In genomic region chr18:70371085-70371735, GRCh38 we compare ENCODE assay signal across 17 cellular contexts.
"Had no signal": no experiment of that assay in that cellular context is flagged by ENCODE, and none has a peak within 500 bp of the region (broad histone marks: within the 10 kb centered on the region; RNA-seq: fewer than 3 reads in every experiment).

No MANE protein-coding gene starts in this region.

- H3K27me3 ChIP-seq: brain microvascular endothelial cell, heart left ventricle, stomach had no signal

- FAIRE-seq: endometrium had no signal

- H3K4me3 Mint-ChIP-seq: activated CD8-positive, alpha-beta memory T cell treated with anti-CD3 and anti-CD28 coated beads, Interleukin-2, amount 10 ng/mL, durations not matched to agents 7 days and 5 days; activated T-cell treated with anti-CD3 and anti-CD28 coated beads, Interleukin-2, amount 50 U/mL, for 24 hours; nephron; T-helper 2 cell treated with Interferon-gamma antibody and Interleukin-4, amounts not matched to agents 5 μg/mL and 100 μg/mL, for 36 hours had no signal

- ATAC-seq: activated CD8-positive, alpha-beta memory T cell treated with anti-CD3 and anti-CD28 coated beads, Interleukin-2, amount 10 ng/mL, durations not matched to agents 7 days and 5 days; heart left ventricle had no signal

- H3K27ac Mint-ChIP-seq: activated CD8-positive, alpha-beta memory T cell treated with anti-CD3 and anti-CD28 coated beads, Interleukin-2, amount 10 ng/mL, durations not matched to agents 7 days and 5 days; activated naive CD4-positive, alpha-beta T cell treated with anti-CD3 and anti-CD28 coated beads, Interleukin-2, amount 50 U/mL, for 72 hours; activated T-cell treated with anti-CD3 and anti-CD28 coated beads, Interleukin-2, amount 50 U/mL, for 24 hours; nephron; T-helper 2 cell treated with Interferon-gamma antibody and Interleukin-4, amounts not matched to agents 5 μg/mL and 100 μg/mL, for 36 hours had no signal

- H3K27me3 Mint-ChIP-seq: activated CD8-positive, alpha-beta memory T cell treated with anti-CD3 and anti-CD28 coated beads, Interleukin-2, amount 10 ng/mL, durations not matched to agents 7 days and 5 days had no signal

- H3K9me3 ChIP-seq: heart left ventricle, left ventricle myocardium inferior, stomach, thoracic aorta had no signal

- H3K4me1 ChIP-seq: heart left ventricle, left ventricle myocardium inferior had no signal

- H3K4me3 ChIP-seq: heart left ventricle, left ventricle myocardium inferior, stomach, thoracic aorta had no signal

- H3K9me3 Mint-ChIP-seq: activated T-cell treated with anti-CD3 and anti-CD28 coated beads, Interleukin-2, amount 50 U/mL, for 24 hours; nephron; T-helper 2 cell treated with Interferon-gamma antibody and Interleukin-4, amounts not matched to agents 5 μg/mL and 100 μg/mL, for 36 hours had no signal

- H3K36me3 Mint-ChIP-seq: activated CD8-positive, alpha-beta memory T cell treated with anti-CD3 and anti-CD28 coated beads, Interleukin-2, amount 10 ng/mL, durations not matched to agents 7 days and 5 days; activated naive CD4-positive, alpha-beta T cell treated with anti-CD3 and anti-CD28 coated beads, Interleukin-2, amount 50 U/mL, for 72 hours had no signal

- H3K36me3 ChIP-seq: brain microvascular endothelial cell, heart left ventricle, left ventricle myocardium inferior, stomach, thoracic aorta had no signal

- H3K27ac ChIP-seq: brain microvascular endothelial cell, heart left ventricle, left ventricle myocardium inferior, stomach, thoracic aorta had no signal

- H3K4me1 Mint-ChIP-seq: activated CD8-positive, alpha-beta memory T cell treated with anti-CD3 and anti-CD28 coated beads, Interleukin-2, amount 10 ng/mL, durations not matched to agents 7 days and 5 days had no signal

- DNase-seq: activated CD4-positive, alpha-beta T cell treated with anti-CD3 and anti-CD28 coated beads, Interleukin-2, amount 50 U/mL, for 48 hours; activated CD4-positive, CD25-positive, alpha-beta regulatory T cell treated with anti-CD3 and anti-CD28 coated beads, Interleukin-2, amount 50 U/mL, for 72 hours; activated CD8-positive, alpha-beta memory T cell treated with anti-CD3 and anti-CD28 coated beads, Interleukin-2, amount 10 ng/mL, durations not matched to agents 7 days and 5 days; activated effector memory CD4-positive, alpha-beta T cell treated with anti-CD3 and anti-CD28 coated beads, Interleukin-2, amount 50 U/mL, for 16 hours; activated T-cell treated with anti-CD3 and anti-CD28 coated beads, Interleukin-2, amount 50 U/mL, for 24 hours; brain microvascular endothelial cell; foreskin melanocyte; heart left ventricle; left ventricle myocardium inferior; mesenchymal stem cell; stimulated activated CD4-positive, alpha-beta T cell treated with anti-CD3 and anti-CD28 coated beads, Interleukin-4, amount 100 ng/mL, for 4 hours; stomach had no signal
